Comparison of ENCODE assay signal across 18 cellular contexts in genomic region chr15:40254452-40254851, GRCh38. TPM values are rescaled to one million over a fixed set of nuclear protein-coding genes. Genes with fewer than 3 reads are reported as not detected.
A peak's percentile ranks its signal among the peaks of the same experiment; 100 is the strongest.
DNase-seq lines count a peak whose midpoint lies in the region; ATAC-seq and TF ChIP-seq lines count a peak whose summit lies in the region.
"Had no signal": no experiment of that assay in that cellular context is flagged by ENCODE, and none has a peak within 500 bp of the region (broad histone marks: within the 10 kb centered on the region; RNA-seq: fewer than 3 reads in every experiment).

No MANE protein-coding gene starts in this region.

- peaks cover 32% of the 10 kb centered on the region for H3K4me1 Mint-ChIP-seq in HFFc6 (ENCODE audit: low read depth)
- peaks cover 22% of the 10 kb centered on the region for H3K4me1 Mint-ChIP-seq in central memory CD8-positive, alpha-beta T cell
- H3K4me1 Mint-ChIP-seq in type B pancreatic cell (ENCODE audit: unreplicated experiment), result peaks cover 21% of the 10 kb centered on the region

- intact Hi-C loops in Right ventricle myocardium superior (cut with DNase I), result no loop called here
- intact Hi-C loops in heart right ventricle (cut with DNase I), result loop anchor here in 1 of 10 donors (5.0 kb wide), 1 partner anchor 77 kb away; no protein-coding TSS in a partner anchor

- TF ChIP-seq CTCF in heart right ventricle (IDR thresholded peaks at IDR 0.05) (no peak), HFFc6 (IDR thresholded peaks at IDR 0.05) (0 out of 2 replicates have a peak, but pooled peaks have one; percentile 14), type B pancreatic cell (conservative IDR thresholded peaks at IDR 0.05) (no peak)

- H3K4me3 Mint-ChIP-seq in HFFc6, result no peak overlapping the region
- peak overlapping the region; percentile 89 for H3K4me3 Mint-ChIP-seq in central memory CD8-positive, alpha-beta T cell
- H3K4me3 Mint-ChIP-seq in type B pancreatic cell, result peak overlapping the region; percentile 78

- no peak overlapping the region for H3K4me3 ChIP-seq in heart right ventricle
- H3K4me3 ChIP-seq: SJCRH30 had no signal

- H3K27me3 ChIP-seq in heart right ventricle, result peaks cover 0 to 48% (median 37%) of the 10 kb centered on the region in 7 donors
- H3K27me3 ChIP-seq: SJCRH30 had no signal

- no peaks in the 10 kb centered on the region for H3K9me3 ChIP-seq in heart right ventricle
- H3K9me3 ChIP-seq: SJCRH30 had no signal

- H3K36me3 Mint-ChIP-seq in HFFc6 (ENCODE audit: low read depth), result no peaks in the 10 kb centered on the region
- peaks cover 3% of the 10 kb centered on the region for H3K36me3 Mint-ChIP-seq in central memory CD8-positive, alpha-beta T cell (ENCODE audit: insufficient read depth)
- H3K36me3 Mint-ChIP-seq in type B pancreatic cell, result no peaks in the 10 kb centered on the region
- H3K36me3 Mint-ChIP-seq: CD4-positive, alpha-beta memory T cell had no signal

- DNase-seq in Right ventricle myocardium superior (peak; percentile 8), heart right ventricle (no peak), HFFc6 (no peak), type B pancreatic cell (ENCODE audit: extremely low spot score, unreplicated experiment) (no peak), dermis blood vessel endothelial cell (no peak), 8988T (no peak)
- no peak for DNase-seq in central memory CD8-positive, alpha-beta T cell (ENCODE audit: low spot score in 2 of 2)
- DNase-seq in activated CD8-positive, alpha-beta memory T cell treated with anti-CD3 and anti-CD28 coated beads, Interleukin-2, amount 50 U/mL, for 4 hours, result no peak
- DNase-seq: CD4-positive, alpha-beta memory T cell; HCEC 1CT; NCI-H187; NCI-H2227 treated with DMSO at 0.1 percent for 48 hours; NCI-H510A treated with DMSO at 0.1 percent for 48 hours; SJCRH30 had no signal

- H3K4me1 ChIP-seq in heart right ventricle, result peaks cover 6 to 35% (median 21%) of the 10 kb centered on the region in 9 donors

- H3K36me3 ChIP-seq in heart right ventricle, result no peaks in the 10 kb centered on the region
- H3K36me3 ChIP-seq: SJCRH30 had no signal

- no peak for ATAC-seq in Right ventricle myocardium superior (ENCODE audit: poor library complexity)
- no peak for ATAC-seq in heart right ventricle
- no peak for ATAC-seq in central memory CD8-positive, alpha-beta T cell (replicated peaks; ENCODE audit: extremely low read depth, poor library complexity, severe bottlenecking)

- H3K27ac Mint-ChIP-seq in HFFc6 (no peak overlapping the region), type B pancreatic cell (no peak overlapping the region)
- H3K27ac Mint-ChIP-seq in central memory CD8-positive, alpha-beta T cell (ENCODE audit: low read depth), result no peak overlapping the region
- H3K27ac Mint-ChIP-seq: CD4-positive, alpha-beta memory T cell had no signal

- H3K27me3 Mint-ChIP-seq in HFFc6 (ENCODE audit: insufficient read depth), result peaks cover 39% of the 10 kb centered on the region
- peaks cover 26% of the 10 kb centered on the region for H3K27me3 Mint-ChIP-seq in central memory CD8-positive, alpha-beta T cell
- H3K27me3 Mint-ChIP-seq in type B pancreatic cell, result peaks cover 45% of the 10 kb centered on the region

- H3K27ac ChIP-seq in heart right ventricle, result no peak overlapping the region
- H3K27ac ChIP-seq: 22Rv1, KMS-11, SJCRH30 had no signal

- H3K9me3 Mint-ChIP-seq in HFFc6 (no peaks in the 10 kb centered on the region), type B pancreatic cell (no peaks in the 10 kb centered on the region)
- no peaks in the 10 kb centered on the region for H3K9me3 Mint-ChIP-seq in central memory CD8-positive, alpha-beta T cell

- 95 to 96% methylated on average over 3 of the region's 3 CpGs for WGBS in heart right ventricle, 2 donors

RNA-seq across cellular contexts. Expression of gene PAK6, which starts 15.6 kb away (rescaled TPM):
- total RNA-seq in Right ventricle myocardium superior, result 9.7 TPM
- total RNA-seq in heart right ventricle, result 10 to 100 TPM in 1 of 10 donors, 1 to 10 TPM in 9; 5.9 to 14.1 (median 7.6) TPM
- polyA plus RNA-seq in heart right ventricle, result 1 to 10 TPM in 1 of 2 donors, under 1 TPM in 1; 0.48 to 3.0 TPM
- not detected for total RNA-seq in HFFc6 (2021; fragmentation: NEBNext Ultra II Directional; extraction: Animal tissue kit (Norgen Biotek cat#: 25700))
- 7.8 and 21.2 TPM in 2 replicates for total RNA-seq in type B pancreatic cell (ENCODE audit: low replicate concordance)
- not detected in 2 replicates for total RNA-seq in dermis blood vessel endothelial cell
- total RNA-seq: SJCRH30 had no signal
- polyA plus RNA-seq: AG04450, BJ had no signal

RNA-seq across cellular contexts. Expression of gene ANKRD63, which starts 28.4 kb away (rescaled TPM):
- total RNA-seq in Right ventricle myocardium superior (0.65 TPM), heart right ventricle (1 to 10 TPM in 1 of 10 donors, under 1 TPM in 3, not detected in 6; 0.26 to 1.9 (median 0.44) TPM), type B pancreatic cell (ENCODE audit: low replicate concordance) (0.98 and 1.5 TPM in 2 replicates), dermis blood vessel endothelial cell (not detected in 2 replicates)
- polyA plus RNA-seq in heart right ventricle, result not detected
- not detected for total RNA-seq in HFFc6 (2021; fragmentation: NEBNext Ultra II Directional; extraction: Animal tissue kit (Norgen Biotek cat#: 25700))
- total RNA-seq: CD4-positive, alpha-beta memory T cell had no signal
- polyA plus RNA-seq: AG04450; BJ; CD4-positive, alpha-beta memory T cell had no signal

RNA-seq across cellular contexts. Expression of gene PLCB2, which starts 53.3 kb away (rescaled TPM):
- 7.7 TPM for total RNA-seq in Right ventricle myocardium superior
- 10 to 100 TPM in 2 of 10 donors, 1 to 10 TPM in 8; 1.2 to 24.4 (median 4.9) TPM for total RNA-seq in heart right ventricle
- 10 to 100 TPM in 1 of 2 donors, 1 to 10 TPM in 1; 4.2 to 14.6 TPM for polyA plus RNA-seq in heart right ventricle
- total RNA-seq in HFFc6 (2021; fragmentation: NEBNext Ultra II Directional; extraction: Animal tissue kit (Norgen Biotek cat#: 25700)), result 1 to 10 TPM in 1 of 6 experiments, under 1 TPM in 5; 0.12 to 1.0 (median 0.48) TPM
- total RNA-seq in type B pancreatic cell (ENCODE audit: low replicate concordance), result 0.71 and 5.8 TPM in 2 replicates
- total RNA-seq in dermis blood vessel endothelial cell, result under 0.01 and 0.05 TPM in 2 replicates
